Comparison of ENCODE assay signal across 10 cellular contexts in the genomic region with DNA sequence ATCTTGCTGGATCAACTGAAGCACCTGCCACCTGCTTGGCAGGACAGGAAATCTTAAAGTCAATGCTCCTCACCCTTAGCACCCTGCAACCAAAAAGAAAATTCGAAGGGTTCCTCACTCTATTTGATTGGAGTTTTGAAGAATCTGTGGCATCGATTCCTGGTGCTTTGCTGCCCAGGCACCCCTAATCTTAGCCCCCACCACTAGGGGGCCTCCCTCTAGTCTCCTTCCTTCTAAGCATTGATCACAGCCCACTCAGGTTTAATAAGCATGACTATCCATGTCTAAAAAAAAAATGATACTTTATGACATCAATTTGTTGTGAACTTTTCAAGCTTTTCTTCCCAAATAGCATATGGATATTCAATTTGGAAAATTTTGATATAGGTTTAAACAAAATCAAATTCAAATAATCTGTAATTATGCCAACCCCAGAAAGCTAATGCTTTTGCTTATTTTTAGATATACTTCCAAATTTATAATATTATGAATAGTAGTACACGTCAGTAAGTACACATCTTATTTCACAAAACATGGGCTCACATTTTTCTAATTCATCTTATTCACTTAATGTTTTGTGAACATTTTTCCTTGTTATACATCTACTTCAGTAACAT. TPM values are rescaled to one million over a fixed set of nuclear protein-coding genes. Genes with fewer than 3 reads are reported as not detected.
A peak's percentile ranks its signal among the peaks of the same experiment; 100 is the strongest.
DNase-seq lines count a peak whose midpoint lies in the region; ATAC-seq and TF ChIP-seq lines count a peak whose summit lies in the region.
"Had no signal": no experiment of that assay in that cellular context is flagged by ENCODE, and none has a peak within 500 bp of the region (broad histone marks: within the 10 kb centered on the region; RNA-seq: fewer than 3 reads in every experiment).

No MANE protein-coding gene starts in this region.

- no peak overlapping the region for H3K4me3 ChIP-seq in OCI-LY3 (ENCODE audit: low read length)
- no peak overlapping the region for H3K4me3 ChIP-seq in hepatocyte

- H3K27me3 ChIP-seq in OCI-LY3 (ENCODE audit: low read depth, low read length) (no peaks in the 10 kb centered on the region), hepatocyte (no peaks in the 10 kb centered on the region)

- TF ChIP-seq CTCF in OCI-LY3 (IDR thresholded peaks at IDR 0.05; ENCODE audit: low read depth, low read length): peak; percentile 48
- TF ChIP-seq CTCF in hepatocyte (IDR thresholded peaks at IDR 0.05; ENCODE audit: poor library complexity): peak; percentile 31

- H3K9ac ChIP-seq in OCI-LY3 (ENCODE audit: low read length): no peak overlapping the region

- H4K20me1 ChIP-seq in OCI-LY3 (ENCODE audit: insufficient read depth, low read length): no peaks in the 10 kb centered on the region
- H4K20me1 ChIP-seq in hepatocyte (ENCODE audit: insufficient read depth, poor library complexity, severe bottlenecking): no peaks in the 10 kb centered on the region

- 63% methylated on average over 3 of the region's 3 CpGs for WGBS in hepatocyte (ENCODE audit: low lambda C conversion rate, missing lambda C conversion rate)

- H3K4me3 Mint-ChIP-seq in activated CD8-positive, alpha-beta memory T cell treated with anti-CD3 and anti-CD28 coated beads, Interleukin-2, amount 10 ng/mL, durations not matched to agents 7 days and 5 days: no peak overlapping the region

- H2AFZ ChIP-seq in OCI-LY3 (ENCODE audit: low read depth, low read length): no peak overlapping the region
- H2AFZ ChIP-seq in hepatocyte: no peak overlapping the region

- H3K79me2 ChIP-seq in OCI-LY3 (ENCODE audit: low read length) (no peaks in the 10 kb centered on the region), hepatocyte (no peaks in the 10 kb centered on the region)

- H3K27ac Mint-ChIP-seq in activated CD8-positive, alpha-beta memory T cell treated with anti-CD3 and anti-CD28 coated beads, Interleukin-2, amount 10 ng/mL, durations not matched to agents 7 days and 5 days: no peak overlapping the region

- CTCF ChIA-PET in activated CD8-positive, alpha-beta memory T cell treated with anti-CD3 and anti-CD28 coated beads, Interleukin-2, amount 10 ng/mL, durations not matched to agents 7 days and 5 days (lab: Charles Lee): no interaction called here

- H3K4me1 ChIP-seq in OCI-LY3 (ENCODE audit: low read length) (no peaks in the 10 kb centered on the region), hepatocyte (ENCODE audit: insufficient read depth) (no peaks in the 10 kb centered on the region)

- H3K4me1 Mint-ChIP-seq in activated CD8-positive, alpha-beta memory T cell treated with anti-CD3 and anti-CD28 coated beads, Interleukin-2, amount 10 ng/mL, durations not matched to agents 7 days and 5 days: no peaks in the 10 kb centered on the region

- H3K9me3 Mint-ChIP-seq in activated CD8-positive, alpha-beta memory T cell treated with anti-CD3 and anti-CD28 coated beads, Interleukin-2, amount 10 ng/mL, durations not matched to agents 7 days and 5 days (ENCODE audit: low read depth): peaks cover 4% of the 10 kb centered on the region

- H3K27ac ChIP-seq in OCI-LY3 (ENCODE audit: low read length) (no peak overlapping the region), hepatocyte (no peak overlapping the region)

- H3K36me3 Mint-ChIP-seq in activated CD8-positive, alpha-beta memory T cell treated with anti-CD3 and anti-CD28 coated beads, Interleukin-2, amount 10 ng/mL, durations not matched to agents 7 days and 5 days: no peaks in the 10 kb centered on the region

- no peaks in the 10 kb centered on the region for H3K27me3 Mint-ChIP-seq in activated CD8-positive, alpha-beta memory T cell treated with anti-CD3 and anti-CD28 coated beads, Interleukin-2, amount 10 ng/mL, durations not matched to agents 7 days and 5 days

- peak; percentile 11 for DNase-seq in ELF-1 (ENCODE audit: low read depth, low spot score)
- DNase-seq in GM19238 (ENCODE audit: insufficient read length, low spot score): peak; percentile 4
- DNase-seq in hepatocyte (ENCODE audit: low spot score): peak; percentile 9
- DNase-seq in activated CD8-positive, alpha-beta memory T cell treated with anti-CD3 and anti-CD28 coated beads, Interleukin-2, amount 10 ng/mL, durations not matched to agents 7 days and 5 days: no peak
- DNase-seq in head of caudate nucleus: no peak
- no peak for DNase-seq in glomerular visceral epithelial cell (ENCODE audit: extremely low spot score)
- DNase-seq: effector CD8-positive, alpha-beta T cell had no signal

- H3K36me3 ChIP-seq in OCI-LY3 (replicated peaks; ENCODE audit: low read depth, low read length) (no peaks in the 10 kb centered on the region), hepatocyte (replicated peaks; ENCODE audit: insufficient read depth, low read depth) (no peaks in the 10 kb centered on the region)

- no peaks in the 10 kb centered on the region for H3K9me2 ChIP-seq in hepatocyte (replicated peaks; ENCODE audit: insufficient read depth)

- no peaks in the 10 kb centered on the region for H3K9me3 ChIP-seq in OCI-LY3 (ENCODE audit: insufficient read depth, low read length)
- H3K9me3 ChIP-seq in hepatocyte (ENCODE audit: low read depth): no peaks in the 10 kb centered on the region

- no peak for ATAC-seq in activated CD8-positive, alpha-beta memory T cell treated with anti-CD3 and anti-CD28 coated beads, Interleukin-2, amount 10 ng/mL, durations not matched to agents 7 days and 5 days
- no peak for ATAC-seq in HG03457 (IDR thresholded peaks at IDR 0.05; ENCODE audit: unreplicated experiment)

- H3K4me2 ChIP-seq in OCI-LY3 (ENCODE audit: low read length) (no peak overlapping the region), hepatocyte (no peak overlapping the region)

- intact Hi-C loops in head of caudate nucleus (cut with DNase I): no loop called here

RNA-seq across cellular contexts. Expression of a gene that starts 45.3 kb away (rescaled TPM):
- total RNA-seq in hepatocyte: 0.57 and 0.72 TPM in 2 replicates
- 2.0 and 3.4 TPM in 2 replicates for polyA plus RNA-seq in hepatocyte
- not detected for total RNA-seq in activated CD8-positive, alpha-beta memory T cell treated with anti-CD3 and anti-CD28 coated beads, Interleukin-2, amount 10 ng/mL, durations not matched to agents 7 days and 5 days
- total RNA-seq: activated CD8-positive, alpha-beta memory T cell treated with anti-CD3 and anti-CD28 coated beads for 36 hours had no signal

Comparison
In these comparisons a context has a peak if more than half of its experiments do, and no peak if none do; other contexts are left out.
1. DNase-seq: peak in ELF-1 (single experiment), GM19238 (single experiment) and hepatocyte (single experiment); none in activated CD8-positive, alpha-beta memory T cell treated with anti-CD3 and anti-CD28 coated beads, Interleukin-2, amount 10 ng/mL, durations not matched to agents 7 days and 5 days (single experiment), head of caudate nucleus (0 of 42) and glomerular visceral epithelial cell (single experiment).